In the genomic region with DNA sequence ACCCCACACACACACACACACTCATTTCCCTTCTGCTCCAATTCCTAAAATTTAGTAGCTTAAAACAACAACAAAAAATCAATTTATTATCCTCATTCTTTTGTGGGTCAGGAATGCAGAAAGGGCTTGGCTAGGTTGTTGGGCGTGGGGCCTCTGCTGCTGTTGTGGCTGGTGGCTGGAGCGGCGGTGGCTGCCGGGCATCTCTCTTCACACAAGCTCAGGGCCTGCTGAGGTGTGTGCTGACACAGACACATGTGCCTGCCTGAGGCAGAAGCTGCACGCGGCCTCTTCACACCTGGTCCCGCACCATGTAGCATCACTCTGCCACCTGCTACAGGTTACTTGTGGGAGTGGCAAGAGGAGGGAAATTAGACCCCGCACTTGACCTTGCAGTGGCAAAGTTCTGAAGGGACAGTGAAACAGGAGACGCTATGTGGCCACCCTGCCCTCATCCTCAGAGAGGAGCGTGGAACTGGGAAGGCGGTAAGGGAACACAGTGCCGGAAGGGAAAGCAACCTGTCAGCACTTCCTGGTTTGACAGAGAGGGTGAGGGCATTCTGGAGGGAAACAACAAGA, we compare ENCODE assay signal across 20 cellular contexts.
DNase-seq lines count a peak whose midpoint lies in the region; ATAC-seq and TF ChIP-seq lines count a peak whose summit lies in the region.
"Had no signal": no experiment of that assay in that cellular context is flagged by ENCODE, and none has a peak within 500 bp of the region (broad histone marks: within the 10 kb centered on the region; RNA-seq: fewer than 3 reads in every experiment).

No MANE protein-coding gene starts in this region.

- no peak for TF ChIP-seq EP300 in upper lobe of left lung (IDR thresholded peaks at IDR 0.05)

- H3K4me1 ChIP-seq in lung (ENCODE audit: control insufficient read depth in 2 of 2, insufficient read depth in 2 of 2, low read length in 2 of 2) (no peaks in the 10 kb centered on the region), upper lobe of left lung (no peaks in the 10 kb centered on the region)
- H3K4me1 ChIP-seq: Caco-2 had no signal

- DNase-seq in NCI-H146 (lab: John Stamatoyannopoulos, UW) (peak; percentile 21), NCI-H146 treated with DMSO at 0.1 percent for 48 hours (lab: John Stamatoyannopoulos, UW; ENCODE audit: unreplicated experiment) (no peak), NCI-H69 (lab: John Stamatoyannopoulos, UW) (peak; percentile 16), lung (ENCODE audit: low spot score) (peak; percentile 18), upper lobe of left lung (peak in 1 of 2 donors; percentile 64), AG08395 (ENCODE audit: low spot score) (no peak), SHP77 treated with DMSO at 0.1 percent for 48 hours (lab: John Stamatoyannopoulos, UW) (no peak)
- DNase-seq: Caco-2; CD4-positive, alpha-beta T cell; DMS53; EL; GM23248; NCI-H1092 treated with DMSO at 0.1 percent for 48 hours; NCI-H187; NCI-H446; OCI-M1; SHP77; SK-N-SH had no signal

- TF ChIP-seq POLR2A in upper lobe of left lung (IDR thresholded peaks at IDR 0.05), result no peak

- no peaks in the 10 kb centered on the region for H3K27me3 ChIP-seq in lung (ENCODE audit: control insufficient read depth, insufficient read depth)
- H3K27me3 ChIP-seq in upper lobe of left lung, result no peaks in the 10 kb centered on the region

- 81 to 82% methylated on average over 12 of the region's 12 CpGs for WGBS in lung, 2 donors
- 68 to 78% methylated on average over 12 of the region's 12 CpGs for WGBS in upper lobe of left lung, 2 donors

- ATAC-seq in lung (ENCODE audit: insufficient read depth, low FRiP score), result no peak
- ATAC-seq in upper lobe of left lung (ENCODE audit: low FRiP score in 2 of 2), result peak; percentile 21 to 56
- ATAC-seq in GM21723 (IDR thresholded peaks at IDR 0.05; ENCODE audit: unreplicated experiment), result no peak
- ATAC-seq: GM12878 had no signal

- H3K36me3 ChIP-seq in lung (ENCODE audit: control insufficient read depth in 2 of 2, insufficient read depth in 2 of 2, low read length in 2 of 2), result no peaks in the 10 kb centered on the region
- H3K36me3 ChIP-seq in upper lobe of left lung, result no peaks in the 10 kb centered on the region

- TF ChIP-seq CTCF in lung (IDR thresholded peaks at IDR 0.05; ENCODE audit: control extremely low read depth, extremely low read depth) (no peak), upper lobe of left lung (IDR thresholded peaks at IDR 0.05) (no peak)

- H3K4me3 ChIP-seq in lung (no peak overlapping the region), upper lobe of left lung (no peak overlapping the region)
- H3K4me3 ChIP-seq: GM12878, GM23248 had no signal

- H3K27ac ChIP-seq in lung (ENCODE audit: low read depth in 1 of 2, low read length in 1 of 2) (no peak overlapping the region), upper lobe of left lung (no peak overlapping the region)
- H3K27ac ChIP-seq: GM23248 had no signal

- H3K9me3 ChIP-seq in lung (ENCODE audit: control insufficient read depth in 2 of 2, insufficient read depth in 1 of 2, low read length in 1 of 2) (peaks cover 0 to 6% of the 10 kb centered on the region in 2 donors), upper lobe of left lung (peaks cover 0 to 10% (median 1%) of the 10 kb centered on the region in 4 donors)
- H3K9me3 ChIP-seq: SK-N-SH had no signal

Comparison
In these comparisons a context has a peak if more than half of its experiments do, and no peak if none do; other contexts are left out.
1. DNase-seq: peak in NCI-H146 (single experiment), NCI-H69 (single experiment) and lung (single experiment); none in NCI-H146 treated with DMSO at 0.1 percent for 48 hours (single experiment), AG08395 (single experiment) and SHP77 treated with DMSO at 0.1 percent for 48 hours (single experiment).
2. ATAC-seq: peak in upper lobe of left lung (2 of 2); none in lung (single experiment) and GM21723 (single experiment).